9 cellular contexts compared by ENCODE assay signal in genomic region chr1:75908717-75909152, GRCh38. TPM values are rescaled to one million over a fixed set of nuclear protein-coding genes. Genes with fewer than 3 reads are reported as not detected.
DNase-seq lines count a peak whose midpoint lies in the region; ATAC-seq and TF ChIP-seq lines count a peak whose summit lies in the region.
"Had no signal": no experiment of that assay in that cellular context is flagged by ENCODE, and none has a peak within 500 bp of the region (broad histone marks: within the 10 kb centered on the region; RNA-seq: fewer than 3 reads in every experiment).

No MANE protein-coding gene starts in this region.

- H2AFZ ChIP-seq in GM23338, result peak overlapping the region; percentile 26; the same call in 1 of the 2 replicates

- H3K9me3 Mint-ChIP-seq in GM23338, result peaks cover 14% of the 10 kb centered on the region; the same call in 2 of the 3 replicates
- H3K9me3 Mint-ChIP-seq: T-helper 1 cell treated with Interleukin-12 subunit alpha and Interleukin-12 subunit beta and Interleukin-4 antibody, amounts not matched to agents 30 μg/mL and 1 μg/mL, for 36 hours had no signal

- H3K4me3 ChIP-seq in GM23338 (no peak overlapping the region), right lobe of liver (no peak overlapping the region)

- H3K27me3 Mint-ChIP-seq in GM23338 (ENCODE audit: insufficient read depth, low read depth, poor library complexity), result no peaks in the 10 kb centered on the region

- H3K27me3 ChIP-seq in GM23338 (ENCODE audit: insufficient read depth) (no peaks in the 10 kb centered on the region), right lobe of liver (no peaks in the 10 kb centered on the region)

- peak; percentile 82 to 91 for TF ChIP-seq CTCF in GM23338 (conservative IDR thresholded peaks at IDR 0.05; ENCODE audit: low read depth in 2 of 2)
- peak; percentile 79 for TF ChIP-seq CTCF in VCaP (conservative IDR thresholded peaks at IDR 0.05)
- TF ChIP-seq CTCF in right lobe of liver (IDR thresholded peaks at IDR 0.05), result peak; percentile 14 to 23 (median 20)

- H3K9me2 ChIP-seq in GM23338 (ENCODE audit: insufficient read depth), result no peaks in the 10 kb centered on the region

- H3K27ac Mint-ChIP-seq in GM23338, result no peak overlapping the region
- H3K27ac Mint-ChIP-seq: T-helper 1 cell treated with Interleukin-12 subunit alpha and Interleukin-12 subunit beta and Interleukin-4 antibody, amounts not matched to agents 30 μg/mL and 1 μg/mL, for 36 hours had no signal

- no peak for TF ChIP-seq POLR2A in right lobe of liver (IDR thresholded peaks at IDR 0.05)

- DNase-seq in ELF-1 (ENCODE audit: low read depth, low spot score) (peak; percentile 64), GM23338 (ENCODE audit: low spot score) (peak; percentile 82), NAMALWA (ENCODE audit: low spot score) (peak; percentile 39), right lobe of liver (no peak), NK-92 (lab: John Stamatoyannopoulos, UW; ENCODE audit: unreplicated experiment) (no peak)
- DNase-seq in stimulated activated CD8-positive, alpha-beta memory T cell treated with anti-CD3 and anti-CD28 coated beads, Interleukin-4, amount 100 ng/mL, for 48 hours, result no peak
- no peak for DNase-seq in effector CD4-positive, alpha-beta T cell

- WGBS in right lobe of liver (ENCODE audit: insufficient coverage, low coverage, low lambda C conversion rate, missing lambda C conversion rate), result 17% methylated on average over 2 of the region's 2 CpGs

- no peak overlapping the region for H3K4me2 ChIP-seq in GM23338

- no peak overlapping the region for H3K4me3 Mint-ChIP-seq in GM23338
- H3K4me3 Mint-ChIP-seq: T-helper 1 cell treated with Interleukin-12 subunit alpha and Interleukin-12 subunit beta and Interleukin-4 antibody, amounts not matched to agents 30 μg/mL and 1 μg/mL, for 36 hours had no signal

- ATAC-seq in GM23338 (peak; percentile 100), right lobe of liver (peak in 3 of 4 donors; percentile 45 to 54 (median 48))

- H3K36me3 ChIP-seq in GM23338 (ENCODE audit: insufficient read depth), result no peaks in the 10 kb centered on the region
- H3K36me3 ChIP-seq in right lobe of liver, result no peaks in the 10 kb centered on the region

- no peaks in the 10 kb centered on the region; the same call in 2 of the 3 replicates for H3K36me3 Mint-ChIP-seq in GM23338 (ENCODE audit: low read depth)

- H3F3A ChIP-seq in GM23338 (replicated peaks; ENCODE audit: low read depth), result no peaks in the 10 kb centered on the region

- no peaks in the 10 kb centered on the region for H3K79me2 ChIP-seq in GM23338 (replicated peaks; ENCODE audit: insufficient read depth)

- no peaks in the 10 kb centered on the region; the same call in 2 of the 3 replicates for H3K4me1 Mint-ChIP-seq in GM23338

- peaks cover 5% of the 10 kb centered on the region; the same call in 1 of the 2 replicates for H3K4me1 ChIP-seq in GM23338 (ENCODE audit: insufficient read depth)
- H3K4me1 ChIP-seq in right lobe of liver, result no peaks in the 10 kb centered on the region

- intact Hi-C loops in right lobe of liver (cut with DNase I), result no loop called here

- H4K20me1 ChIP-seq in GM23338 (replicated peaks; ENCODE audit: insufficient read depth), result no peaks in the 10 kb centered on the region

- H3K27ac ChIP-seq in GM23338 (ENCODE audit: low read depth) (no peak overlapping the region), VCaP (no peak overlapping the region), right lobe of liver (no peak overlapping the region)

- no peaks in the 10 kb centered on the region for H3K9me3 ChIP-seq in right lobe of liver

TF ChIP-seq in GM23338, 12 proteins besides CTCF, POLR2A, EP300 and RAD21 (continues in another document):
- no peak for TF ChIP-seq ZNF114 (CRISPR knock-in tag; IDR thresholded peaks at IDR 0.05)
- TF ChIP-seq ZNF462 (CRISPR knock-in tag; IDR thresholded peaks at IDR 0.05), result no peak
- TF ChIP-seq, protein P1, sequence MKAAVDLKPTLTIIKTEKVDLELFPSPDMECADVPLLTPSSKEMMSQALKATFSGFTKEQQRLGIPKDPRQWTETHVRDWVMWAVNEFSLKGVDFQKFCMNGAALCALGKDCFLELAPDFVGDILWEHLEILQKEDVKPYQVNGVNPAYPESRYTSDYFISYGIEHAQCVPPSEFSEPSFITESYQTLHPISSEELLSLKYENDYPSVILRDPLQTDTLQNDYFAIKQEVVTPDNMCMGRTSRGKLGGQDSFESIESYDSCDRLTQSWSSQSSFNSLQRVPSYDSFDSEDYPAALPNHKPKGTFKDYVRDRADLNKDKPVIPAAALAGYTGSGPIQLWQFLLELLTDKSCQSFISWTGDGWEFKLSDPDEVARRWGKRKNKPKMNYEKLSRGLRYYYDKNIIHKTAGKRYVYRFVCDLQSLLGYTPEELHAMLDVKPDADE (IDR thresholded peaks at IDR 0.05), result no peak
- no peak for TF ChIP-seq EZH2phosphoT487 (IDR thresholded peaks at IDR 0.05; ENCODE audit: unreplicated experiment)
- no peak for TF ChIP-seq EZH2 (IDR thresholded peaks at IDR 0.05; ENCODE audit: low read depth, unreplicated experiment)
- no peak for TF ChIP-seq STAT1 (IDR thresholded peaks at IDR 0.05; ENCODE audit: unreplicated experiment)
- TF ChIP-seq ZNF331 (CRISPR knock-in tag; IDR thresholded peaks at IDR 0.05; ENCODE audit: low read depth), result no peak
- no peak for TF ChIP-seq NANOG (IDR thresholded peaks at IDR 0.05; ENCODE audit: borderline replicate concordance)
- no peak for TF ChIP-seq POLR2AphosphoS5 (IDR thresholded peaks at IDR 0.05; ENCODE audit: low read depth)

RNA-seq across cellular contexts. Expression of gene ASB17, which starts 23.5 kb away (rescaled TPM):
- not detected in 2 replicates for total RNA-seq in GM23338 (2014; rRNA removed; shearing (Covaris generic))
- polyA plus RNA-seq in GM23338 (2016; fragmentation: Nextera tagmentation; extraction: Ambion mirVana), result not detected in 2 replicates
- total RNA-seq in right lobe of liver, result not detected

Comparison
In these comparisons a context has a peak if more than half of its experiments do, and no peak if none do; other contexts are left out.
1. DNase-seq: peak in ELF-1 (single experiment), GM23338 (single experiment) and NAMALWA (single experiment); none in right lobe of liver (0 of 3), NK-92 (single experiment), stimulated activated CD8-positive, alpha-beta memory T cell treated with anti-CD3 and anti-CD28 coated beads, Interleukin-4, amount 100 ng/mL, for 48 hours (single experiment) and effector CD4-positive, alpha-beta T cell (single experiment).
2. CTCF ChIP-seq: peak in every context shown above with its lines; median percentile 86 in GM23338; 79 in VCaP; 20 in right lobe of liver.